In the genomic region with DNA sequence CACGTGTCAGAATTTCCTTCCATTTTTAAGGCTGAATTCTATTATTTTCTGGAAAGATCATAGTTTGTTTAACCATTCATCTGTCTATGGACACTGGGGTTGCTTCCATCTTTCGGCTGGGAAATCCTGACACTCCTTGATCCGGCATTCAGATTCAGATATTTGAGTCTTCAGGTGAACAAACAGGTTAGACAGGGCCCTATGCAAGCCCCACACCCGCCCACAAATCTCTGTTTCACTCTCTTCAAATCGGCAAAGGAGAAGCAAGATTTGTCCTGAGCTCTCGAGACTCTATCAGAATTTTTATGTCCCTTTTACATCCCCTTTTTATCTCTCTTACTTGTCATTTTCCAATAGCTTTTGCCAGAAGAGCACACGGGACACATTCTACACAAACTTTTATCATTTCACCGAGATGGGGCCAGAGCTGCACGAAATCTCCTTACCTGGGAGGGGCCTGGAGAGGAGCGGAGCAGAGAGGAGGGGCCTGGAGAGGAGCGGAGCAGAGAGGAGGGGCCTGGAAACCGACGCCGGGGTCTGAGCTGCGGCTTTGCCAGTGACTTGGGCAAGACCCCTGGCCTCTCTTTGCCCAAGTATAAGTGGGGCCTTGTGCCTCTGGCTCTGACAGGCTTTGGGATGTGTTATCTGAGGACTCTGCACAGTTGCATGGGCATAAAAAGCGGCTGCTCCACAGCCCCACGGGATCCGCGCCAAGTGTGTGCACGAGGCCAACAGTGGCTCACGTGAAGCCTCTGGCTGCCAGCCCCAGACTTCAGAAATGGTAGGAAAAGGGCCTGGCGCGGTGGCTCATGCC, we compare ENCODE assay signal across 9 cellular contexts. TPM values are rescaled to one million over a fixed set of nuclear protein-coding genes. Genes with fewer than 3 reads are reported as not detected.
DNase-seq lines count a peak whose midpoint lies in the region; ATAC-seq and TF ChIP-seq lines count a peak whose summit lies in the region.
"Had no signal": no experiment of that assay in that cellular context is flagged by ENCODE, and none has a peak within 500 bp of the region (broad histone marks: within the 10 kb centered on the region; RNA-seq: fewer than 3 reads in every experiment).

No MANE protein-coding gene starts in this region.

- peak; percentile 40 for ATAC-seq in stimulated activated naive CD8-positive, alpha-beta T cell treated with anti-CD3 and anti-CD28 coated beads, Interleukin-15, Interleukin-2, amounts not matched to agents 100 U/mL and 50 U/mL, for 24 hours
- no peak for ATAC-seq in stimulated activated naive CD8-positive, alpha-beta T cell treated with anti-CD3 and anti-CD28 coated beads, Interleukin-15, amount 100 ng/mL, for 72 hours
- ATAC-seq in lung (ENCODE audit: insufficient read depth, low FRiP score) (peak; percentile 34), HG02973 (IDR thresholded peaks at IDR 0.05; ENCODE audit: unreplicated experiment) (no peak)
- no peak for ATAC-seq in CD4-positive, alpha-beta T cell (ENCODE audit: poor library complexity)

- H3K9me3 ChIP-seq in endodermal cell (ENCODE audit: control insufficient read depth, low read length), result no peaks in the 10 kb centered on the region
- peaks cover 0 to 3% of the 10 kb centered on the region in 2 donors for H3K9me3 ChIP-seq in lung (ENCODE audit: control insufficient read depth in 2 of 2, insufficient read depth in 1 of 2, low read length in 1 of 2)
- peaks cover 0 to 19% (median 7%) of the 10 kb centered on the region in 8 donors for H3K9me3 ChIP-seq in spleen
- peaks cover 6% of the 10 kb centered on the region for H3K9me3 ChIP-seq in CD4-positive, alpha-beta T cell (ENCODE audit: control insufficient read depth, low read length)

- no peak for TF ChIP-seq POLR2A in spleen (IDR thresholded peaks at IDR 0.05)

- peaks cover 7% of the 10 kb centered on the region for H3K4me1 Mint-ChIP-seq in stimulated activated naive CD8-positive, alpha-beta T cell treated with anti-CD3 and anti-CD28 coated beads, Interleukin-15, amount 100 ng/mL, for 72 hours
- peaks cover 1% of the 10 kb centered on the region for H3K4me1 Mint-ChIP-seq in endodermal cell
- no peaks in the 10 kb centered on the region for H3K4me1 Mint-ChIP-seq in CD4-positive, alpha-beta T cell (ENCODE audit: low read depth)

- no peaks in the 10 kb centered on the region for H3K36me3 Mint-ChIP-seq in endodermal cell (ENCODE audit: low read depth)
- no peaks in the 10 kb centered on the region for H3K36me3 Mint-ChIP-seq in CD4-positive, alpha-beta T cell (ENCODE audit: low read depth)

- H3K4me3 ChIP-seq in endodermal cell (ENCODE audit: low read length) (no peak overlapping the region), lung (no peak overlapping the region), spleen (no peak overlapping the region)
- H3K4me3 ChIP-seq: BLaER1 treated with 17β-estradiol and CSF1 and Interleukin-3, amounts not matched to agents 10 nM and 100 nM had no signal

- no peak for DNase-seq in stimulated activated naive CD8-positive, alpha-beta T cell treated with anti-CD3 and anti-CD28 coated beads, Interleukin-15, Interleukin-2, amounts not matched to agents 100 U/mL and 50 U/mL, for 24 hours
- no peak for DNase-seq in stimulated activated naive CD8-positive, alpha-beta T cell treated with anti-CD3 and anti-CD28 coated beads, Interleukin-15, amount 100 ng/mL, for 72 hours
- DNase-seq in endodermal cell, result peak; percentile 86
- DNase-seq in lung (ENCODE audit: low spot score), result peak; percentile 73
- no peak for DNase-seq in MV-4-11 (lab: John Stamatoyannopoulos, UW)
- DNase-seq in spleen, result no peak
- DNase-seq in CD4-positive, alpha-beta T cell, result no peak

- H3K4me1 ChIP-seq in endodermal cell (ENCODE audit: control insufficient read depth, insufficient read depth, low read length) (no peaks in the 10 kb centered on the region), lung (ENCODE audit: control insufficient read depth in 2 of 2, insufficient read depth in 2 of 2, low read length in 2 of 2) (no peaks in the 10 kb centered on the region), spleen (no peaks in the 10 kb centered on the region)
- H3K4me1 ChIP-seq: BLaER1 treated with 17β-estradiol and CSF1 and Interleukin-3, amounts not matched to agents 10 nM and 100 nM had no signal

- H3K36me3 ChIP-seq in endodermal cell (ENCODE audit: control insufficient read depth, insufficient read depth, low read length) (no peaks in the 10 kb centered on the region), lung (ENCODE audit: control insufficient read depth in 2 of 2, insufficient read depth in 2 of 2, low read length in 2 of 2) (no peaks in the 10 kb centered on the region), spleen (no peaks in the 10 kb centered on the region)
- H3K36me3 ChIP-seq: BLaER1 treated with 17β-estradiol and CSF1 and Interleukin-3, amounts not matched to agents 10 nM and 100 nM had no signal

- TF ChIP-seq CTCF in endodermal cell (conservative IDR thresholded peaks at IDR 0.05), result no peak
- TF ChIP-seq CTCF in lung (IDR thresholded peaks at IDR 0.05; ENCODE audit: control extremely low read depth, extremely low read depth), result no peak
- TF ChIP-seq CTCF in spleen (IDR thresholded peaks at IDR 0.05 in 8 of 11, conservative IDR thresholded peaks at IDR 0.05 in 3 of 11), result no peak
- TF ChIP-seq CTCF in CD4-positive, alpha-beta T cell (IDR thresholded peaks at IDR 0.05), result no peak

- no peaks in the 10 kb centered on the region for H3K27me3 ChIP-seq in endodermal cell (ENCODE audit: control insufficient read depth, insufficient read depth, low read length, poor library complexity, severe bottlenecking)
- no peaks in the 10 kb centered on the region for H3K27me3 ChIP-seq in lung (ENCODE audit: control insufficient read depth, insufficient read depth)
- H3K27me3 ChIP-seq in spleen (replicated peaks in 1 of 7), result peaks cover 0 to 92% (median 18%) of the 10 kb centered on the region in 7 donors
- peaks cover 43% of the 10 kb centered on the region for H3K27me3 ChIP-seq in CD4-positive, alpha-beta T cell (ENCODE audit: control insufficient read depth, insufficient read depth, low read length)

- no peak overlapping the region for H3K9ac ChIP-seq in endodermal cell (ENCODE audit: extremely low read depth, low read length, poor library complexity, severe bottlenecking)
- H3K9ac ChIP-seq: BLaER1 treated with 17β-estradiol and CSF1 and Interleukin-3, amounts not matched to agents 10 nM and 100 nM had no signal

- H3K9me3 Mint-ChIP-seq in stimulated activated naive CD8-positive, alpha-beta T cell treated with anti-CD3 and anti-CD28 coated beads, Interleukin-15, amount 100 ng/mL, for 72 hours, result peaks cover 5 to 20% of the 10 kb centered on the region in 2 donors
- H3K9me3 Mint-ChIP-seq in endodermal cell, result peaks cover 16% of the 10 kb centered on the region
- peaks cover 5% of the 10 kb centered on the region for H3K9me3 Mint-ChIP-seq in CD4-positive, alpha-beta T cell

- no peak overlapping the region for H3K27ac Mint-ChIP-seq in stimulated activated naive CD8-positive, alpha-beta T cell treated with anti-CD3 and anti-CD28 coated beads, Interleukin-15, amount 100 ng/mL, for 72 hours
- no peak overlapping the region for H3K27ac Mint-ChIP-seq in endodermal cell
- no peak overlapping the region for H3K27ac Mint-ChIP-seq in CD4-positive, alpha-beta T cell

- H3K27me3 Mint-ChIP-seq in stimulated activated naive CD8-positive, alpha-beta T cell treated with anti-CD3 and anti-CD28 coated beads, Interleukin-15, amount 100 ng/mL, for 72 hours, result peaks cover 84% of the 10 kb centered on the region
- H3K27me3 Mint-ChIP-seq in endodermal cell (ENCODE audit: insufficient read depth), result peaks cover 9% of the 10 kb centered on the region
- H3K27me3 Mint-ChIP-seq in CD4-positive, alpha-beta T cell, result peaks cover 84% of the 10 kb centered on the region

- POLR2A ChIA-PET in CD4-positive, alpha-beta T cell (lab: Charles Lee), result no interaction called here

- intact Hi-C loops in spleen (cut with DNase I; ENCODE audit: low total_unique reads), result no loop called here
- intact Hi-C loops in CD4-positive, alpha-beta T cell (cut with DNase I, micrococcal nuclease), result no loop called here

- H3K27ac ChIP-seq in endodermal cell (ENCODE audit: low read depth, low read length) (no peak overlapping the region), lung (ENCODE audit: low read depth in 1 of 2, low read length in 1 of 2) (no peak overlapping the region), spleen (no peak overlapping the region)
- H3K27ac ChIP-seq in CD4-positive, alpha-beta T cell (ENCODE audit: low read depth, low read length), result no peak overlapping the region
- H3K27ac ChIP-seq: BLaER1 treated with 17β-estradiol and CSF1 and Interleukin-3, amounts not matched to agents 10 nM and 100 nM had no signal

- 53 to 58% methylated on average over 11 to 23 of the region's 23 CpGs for WGBS in endodermal cell (ENCODE audit: insufficient coverage in 1 of 2, insufficient read length in 1 of 2), 2 experiments
- WGBS in lung, 2 donors, result 20 to 26% methylated on average over 23 of the region's 23 CpGs
- WGBS in spleen, 5 donors, result 19 to 32% (median 26%) methylated on average over 19 to 23 of the region's 23 CpGs

- CTCF ChIA-PET in CD4-positive, alpha-beta T cell (lab: Charles Lee), result no interaction called here

- H3K4me3 Mint-ChIP-seq in stimulated activated naive CD8-positive, alpha-beta T cell treated with anti-CD3 and anti-CD28 coated beads, Interleukin-15, amount 100 ng/mL, for 72 hours, result no peak overlapping the region
- peak overlapping the region; percentile 20 for H3K4me3 Mint-ChIP-seq in endodermal cell
- H3K4me3 Mint-ChIP-seq in CD4-positive, alpha-beta T cell, result no peak overlapping the region

RNA-seq across cellular contexts. Expression of a gene that starts 54.3 kb away (rescaled TPM):
- 1 to 10 TPM; 2.6 to 7.3 TPM for total RNA-seq in endodermal cell
- 6.3 TPM for polyA plus RNA-seq in endodermal cell (2013, experiment 1 of 2)
- 6.3 TPM for polyA plus RNA-seq in endodermal cell (2013, experiment 2 of 2)
- under 1 TPM in 1 of 2 donors, not detected in 1; 0.09 TPM for total RNA-seq in lung
- polyA plus RNA-seq in lung, result under 1 TPM in 1 of 2 donors, not detected in 1; 0.10 TPM
- total RNA-seq in spleen, result under 1 TPM in 3 of 7 donors, not detected in 4; 0.19 to 0.34 (median 0.29) TPM
- polyA plus RNA-seq in spleen, result under 1 TPM in 2 of 3 donors, not detected in 1; 0.02 to 0.03 TPM
- not detected for total RNA-seq in CD4-positive, alpha-beta T cell

Comparison
In these comparisons a context has a peak if more than half of its experiments do, and no peak if none do; other contexts are left out.
1. ATAC-seq: peak in stimulated activated naive CD8-positive, alpha-beta T cell treated with anti-CD3 and anti-CD28 coated beads, Interleukin-15, Interleukin-2, amounts not matched to agents 100 U/mL and 50 U/mL, for 24 hours (single experiment) and lung (single experiment); none in stimulated activated naive CD8-positive, alpha-beta T cell treated with anti-CD3 and anti-CD28 coated beads, Interleukin-15, amount 100 ng/mL, for 72 hours (single experiment), HG02973 (single experiment) and CD4-positive, alpha-beta T cell (single experiment).
2. DNase-seq: peak in endodermal cell (single experiment) and lung (single experiment); none in stimulated activated naive CD8-positive, alpha-beta T cell treated with anti-CD3 and anti-CD28 coated beads, Interleukin-15, Interleukin-2, amounts not matched to agents 100 U/mL and 50 U/mL, for 24 hours (single experiment), stimulated activated naive CD8-positive, alpha-beta T cell treated with anti-CD3 and anti-CD28 coated beads, Interleukin-15, amount 100 ng/mL, for 72 hours (0 of 2), MV-4-11 (single experiment), spleen (single experiment) and CD4-positive, alpha-beta T cell (0 of 10).